ENCODE assay signal across 9 cellular contexts in genomic region chr20:63682384-63683139, GRCh38. TPM values are rescaled to one million over a fixed set of nuclear protein-coding genes. Genes with fewer than 3 reads are reported as not detected.
DNase-seq lines count a peak whose midpoint lies in the region; ATAC-seq and TF ChIP-seq lines count a peak whose summit lies in the region.
"Had no signal": no experiment of that assay in that cellular context is flagged by ENCODE, and none has a peak within 500 bp of the region (broad histone marks: within the 10 kb centered on the region; RNA-seq: fewer than 3 reads in every experiment).

No MANE protein-coding gene starts in this region.

- peaks cover 31% of the 10 kb centered on the region for H3K4me1 ChIP-seq in Panc1 (ENCODE audit: control insufficient read depth, insufficient read depth, low read length)
- H3K4me1 ChIP-seq in esophagus squamous epithelium: peaks cover 40 to 53% (median 44%) of the 10 kb centered on the region in 3 donors

- H3K36me3 ChIP-seq in Panc1 (ENCODE audit: control insufficient read depth, insufficient read depth, low read length) (no peaks in the 10 kb centered on the region; the same call in 1 of the 2 replicates), esophagus squamous epithelium (peaks cover 0 to 35% (median 0%) of the 10 kb centered on the region in 3 donors)

- CTCF ChIA-PET in Panc1 (lab: Charles Lee): interaction anchor here (0.5 kb wide), 1 partner anchor 16 kb away, joined by 3 read pairs; no protein-coding TSS in a partner anchor

- H3K4me3 ChIP-seq in Panc1 (ENCODE audit: low read depth in 2 of 2, low read length in 2 of 2) (no peak overlapping the region), esophagus squamous epithelium (peak overlapping the region in 1 of 4 donors; percentile 12)

- no peaks in the 10 kb centered on the region for H3K36me3 Mint-ChIP-seq in progenitor cell of endocrine pancreas (ENCODE audit: insufficient read depth)

- 21 to 27% methylated on average over 5 to 11 of the region's 22 CpGs for WGBS in esophagus squamous epithelium, 2 donors

- H3K27ac Mint-ChIP-seq in progenitor cell of endocrine pancreas: no peak overlapping the region

- H3K9me3 ChIP-seq in Panc1 (ENCODE audit: control insufficient read depth, insufficient read depth, low read depth, low read length) (no peaks in the 10 kb centered on the region), esophagus squamous epithelium (no peaks in the 10 kb centered on the region)

- no peaks in the 10 kb centered on the region for H3K9me3 Mint-ChIP-seq in progenitor cell of endocrine pancreas (ENCODE audit: low read depth)

- no peak overlapping the region for H3K4me3 Mint-ChIP-seq in progenitor cell of endocrine pancreas (ENCODE audit: low read depth)

- H3K27ac ChIP-seq in Panc1 (ENCODE audit: low read length) (peak overlapping the region; percentile 88), esophagus squamous epithelium (peak overlapping the region; percentile 63 to 92 (median 76))

- DNase-seq in COLO668 (lab: John Stamatoyannopoulos, UW; ENCODE audit: unreplicated experiment) (peak; percentile 16), Panc1 (ENCODE audit: low read depth, low spot score) (peak; percentile 96), esophagus squamous epithelium (lab: John Stamatoyannopoulos, UW) (no peak), omental fat pad (ENCODE audit: low spot score) (peak; percentile 52), NCI-H526 (lab: John Stamatoyannopoulos, UW) (no peak), progenitor cell of endocrine pancreas (ENCODE audit: low spot score, unreplicated experiment) (no peak)

- BruUV-seq in Panc1 (replicated peaks; lab: Mats Ljungman, UMichigan): no TSS peak

- ATAC-seq in Panc1 (peak; percentile 95), omental fat pad (ENCODE audit: low FRiP score) (peak; percentile 92), GM21528 (IDR thresholded peaks at IDR 0.05; ENCODE audit: low FRiP score, unreplicated experiment) (no peak), HG02588 (IDR thresholded peaks at IDR 0.05; ENCODE audit: unreplicated experiment) (no peak)

- in situ Hi-C loops in Panc1 (cut with HindIII; ENCODE audit: low pct_unique_long_range_greater_than_20kb, low sequenced_read_pairs): no loop called here

- TF ChIP-seq POLR2A in esophagus squamous epithelium (IDR thresholded peaks at IDR 0.05): peak in 1 of 4 donors; percentile 23

- POLR2A ChIA-PET in Panc1 (lab: Charles Lee): interaction anchor here (0.9 kb wide), 1 partner anchor 16 kb away, joined by 3 read pairs; no protein-coding TSS in a partner anchor

- H3K27me3 ChIP-seq in Panc1 (ENCODE audit: control insufficient read depth, insufficient read depth, low read length): no peaks in the 10 kb centered on the region
- H3K27me3 ChIP-seq in esophagus squamous epithelium: no peaks in the 10 kb centered on the region

- H3K4me1 Mint-ChIP-seq in progenitor cell of endocrine pancreas (ENCODE audit: low read depth): no peaks in the 10 kb centered on the region

- intact Hi-C loops in Panc1 (cut with micrococcal nuclease; ENCODE audit: unreplicated experiment) (no loop called here), esophagus squamous epithelium (cut with DNase I) (no loop called here)

- no peak for TF ChIP-seq CTCF in Panc1 (IDR thresholded peaks at IDR 0.05)
- TF ChIP-seq CTCF in esophagus squamous epithelium (IDR thresholded peaks at IDR 0.05): no peak
- no peak for TF ChIP-seq CTCF in omental fat pad (IDR thresholded peaks at IDR 0.05)
- TF ChIP-seq CTCF in progenitor cell of endocrine pancreas (IDR thresholded peaks at IDR 0.05; ENCODE audit: unreplicated experiment): no peak

- H3K27me3 Mint-ChIP-seq in progenitor cell of endocrine pancreas: no peaks in the 10 kb centered on the region

RNA-seq across cellular contexts. Expression of gene TNFRSF6B, which starts 13.9 kb away (rescaled TPM):
- not detected for total RNA-seq in Panc1 (2021; ENCODE audit: unreplicated experiment)
- polyA plus RNA-seq in Panc1 (2012; ENCODE audit: insufficient read length): 1.4 TPM
- total RNA-seq in esophagus squamous epithelium: 10 to 100 TPM in 3 of 4 donors, 1 to 10 TPM in 1; 2.5 to 15.2 (median 10.6) TPM
- 10 to 100 TPM; 10.5 to 91.9 (median 12.3) TPM for total RNA-seq in omental fat pad
- total RNA-seq in progenitor cell of endocrine pancreas: not detected in 2 replicates
- total RNA-seq: T-helper 2 cell treated with Interferon-gamma antibody and Interleukin-4, amounts not matched to agents 100 ng/mL and 5 ng/mL, for 36 hours had no signal

RNA-seq across cellular contexts. Expression of gene RTEL1, which starts 24.4 kb away (rescaled TPM):
- total RNA-seq in Panc1 (2021; ENCODE audit: unreplicated experiment) (26.1 TPM), esophagus squamous epithelium (10 to 100 TPM in 2 of 4 donors, 1 to 10 TPM in 2; 6.4 to 22.7 (median 12.8) TPM), omental fat pad (10 to 100 TPM; 10.2 to 34.4 (median 21.6) TPM), progenitor cell of endocrine pancreas (35.5 and 39.7 TPM in 2 replicates)
- polyA plus RNA-seq in Panc1 (2012; ENCODE audit: insufficient read length): 13.1 TPM

RNA-seq across cellular contexts. Expression of gene ARFRP1, which starts 25.2 kb away (rescaled TPM):
- 57.9 TPM for total RNA-seq in Panc1 (2021; ENCODE audit: unreplicated experiment)
- 68.1 TPM for polyA plus RNA-seq in Panc1 (2012; ENCODE audit: insufficient read length)
- total RNA-seq in esophagus squamous epithelium: 10 to 100 TPM; 30.4 to 45.5 (median 37.0) TPM
- total RNA-seq in omental fat pad: 10 to 100 TPM; 25.5 to 44.3 (median 40.9) TPM
- total RNA-seq in progenitor cell of endocrine pancreas: 51.0 and 53.8 TPM in 2 replicates

RNA-seq across cellular contexts. Expression of gene ZGPAT, which starts 25.3 kb away (rescaled TPM):
- total RNA-seq in Panc1 (2021; ENCODE audit: unreplicated experiment): 35.8 TPM
- 41.9 TPM for polyA plus RNA-seq in Panc1 (2012; ENCODE audit: insufficient read length)
- total RNA-seq in esophagus squamous epithelium: 10 to 100 TPM; 25.4 to 31.9 (median 28.3) TPM
- total RNA-seq in omental fat pad: 10 to 100 TPM; 13.2 to 34.5 (median 20.6) TPM
- total RNA-seq in progenitor cell of endocrine pancreas: 38.5 and 39.0 TPM in 2 replicates

RNA-seq across cellular contexts. Expression of gene STMN3, which starts 29.3 kb away (rescaled TPM):
- 42.7 TPM for total RNA-seq in Panc1 (2021; ENCODE audit: unreplicated experiment)
- polyA plus RNA-seq in Panc1 (2012; ENCODE audit: insufficient read length): 61.1 TPM
- 1 to 10 TPM; 1.9 to 8.4 (median 4.5) TPM for total RNA-seq in esophagus squamous epithelium
- 10 to 100 TPM in 2 of 4 donors, 1 to 10 TPM in 2; 7.6 to 17.4 (median 12.0) TPM for total RNA-seq in omental fat pad
- 25.6 and 26.5 TPM in 2 replicates for total RNA-seq in progenitor cell of endocrine pancreas

Comparison
In these comparisons a context has a peak if more than half of its experiments do, and no peak if none do; other contexts are left out.
1. DNase-seq: peak in COLO668 (single experiment), Panc1 (single experiment) and omental fat pad (single experiment); none in esophagus squamous epithelium (single experiment), NCI-H526 (0 of 2) and progenitor cell of endocrine pancreas (single experiment).
2. ATAC-seq: peak in Panc1 (single experiment) and omental fat pad (single experiment); none in GM21528 (single experiment) and HG02588 (single experiment).